8 cellular contexts compared by ENCODE assay signal in the genomic region with DNA sequence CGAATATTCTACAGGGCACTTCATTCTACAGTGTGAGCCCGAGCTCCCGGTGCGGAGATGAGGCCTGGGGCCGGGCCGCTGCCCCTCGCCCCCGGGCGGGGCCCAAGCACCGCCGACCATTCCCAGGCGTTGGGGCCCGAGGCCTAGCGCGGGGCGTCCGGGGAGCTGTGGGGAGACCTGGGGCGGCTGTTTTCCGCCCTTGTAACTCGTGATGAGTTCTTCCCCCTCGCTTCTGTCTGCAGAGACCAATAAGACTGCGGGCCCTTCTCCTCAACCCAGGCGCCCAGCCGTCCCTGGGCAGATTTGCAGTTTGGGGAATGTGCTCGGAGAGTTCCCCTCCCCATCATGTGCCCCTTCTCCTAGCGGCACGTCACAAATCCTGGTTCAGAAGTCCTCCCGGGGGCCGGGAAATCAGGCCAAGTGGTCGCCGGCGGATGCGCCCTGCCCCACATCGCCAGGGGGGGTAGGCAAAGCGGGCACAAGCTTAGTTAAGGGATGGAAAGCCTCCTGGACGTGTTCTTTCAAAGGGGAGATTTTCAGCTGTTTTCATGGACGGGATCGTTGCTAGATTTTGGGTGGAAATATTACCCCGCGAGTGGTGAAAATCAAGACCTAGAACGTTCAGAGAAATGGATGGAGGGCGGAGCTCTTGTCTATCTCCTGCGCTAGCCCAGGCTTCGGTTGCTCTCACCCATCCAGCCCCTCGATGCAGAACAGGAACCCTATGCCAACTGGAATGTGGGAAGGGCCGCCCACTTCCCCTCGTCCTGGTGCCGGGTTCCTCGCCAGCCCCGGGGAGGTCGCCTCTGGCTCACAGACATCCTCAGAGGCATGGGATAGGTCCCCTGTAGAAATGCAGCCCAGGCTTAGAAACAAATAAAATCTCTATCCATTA. TPM values are rescaled to one million over a fixed set of nuclear protein-coding genes. Genes with fewer than 3 reads are reported as not detected.
DNase-seq lines count a peak whose midpoint lies in the region; ATAC-seq and TF ChIP-seq lines count a peak whose summit lies in the region.

No MANE protein-coding gene starts in this region.

- ATAC-seq in GM18858 (IDR thresholded peaks at IDR 0.05; ENCODE audit: unreplicated experiment) (peak; percentile 2), HG03103 (IDR thresholded peaks at IDR 0.05; ENCODE audit: low read depth, unreplicated experiment) (peak; percentile 5)

- H3K27ac ChIP-seq in RWPE1 (peak overlapping the region; percentile 97), angular gyrus (ENCODE audit: low read depth, low read length) (peak overlapping the region; percentile 91), right atrium auricular region (peak overlapping the region; percentile 99 to 100)

- H3K4me3 ChIP-seq in right atrium auricular region = peak overlapping the region; percentile 68 to 71

- H3K36me3 Mint-ChIP-seq in progenitor cell of endocrine pancreas (ENCODE audit: insufficient read depth) = peaks cover 2% of the 10 kb centered on the region

- peaks cover 9% of the 10 kb centered on the region for H3K4me1 Mint-ChIP-seq in progenitor cell of endocrine pancreas (ENCODE audit: low read depth)

- peaks cover 3% of the 10 kb centered on the region for H3K9me3 Mint-ChIP-seq in progenitor cell of endocrine pancreas (ENCODE audit: low read depth)

- H3K27me3 ChIP-seq in right atrium auricular region = no peaks in the 10 kb centered on the region

- H3K36me3 ChIP-seq in right atrium auricular region = no peaks in the 10 kb centered on the region

- peaks cover 0 to 16% of the 10 kb centered on the region in 2 donors for H3K4me1 ChIP-seq in right atrium auricular region

- POLR2A ChIA-PET in RWPE1 (lab: Yijun Ruan, JAX; ENCODE audit: low non-redundant PET) = interaction anchor here (1.1 kb wide), 1 partner anchor 15 kb away, joined by 3 read pairs; no protein-coding TSS in a partner anchor

- peak overlapping the region; percentile 97 for H3K27ac Mint-ChIP-seq in progenitor cell of endocrine pancreas

- H3K27me3 Mint-ChIP-seq in progenitor cell of endocrine pancreas = no peaks in the 10 kb centered on the region

- peak; percentile 18 for DNase-seq in AG09319 (ENCODE audit: extremely low read depth, low read depth)
- DNase-seq in RWPE1 (ENCODE audit: low spot score) = no peak
- peak; percentile 73 for DNase-seq in right atrium auricular region (ENCODE audit: low spot score)
- DNase-seq in progenitor cell of endocrine pancreas (ENCODE audit: low spot score, unreplicated experiment) = peak; percentile 30
- DNase-seq in OCI-M1 (lab: John Stamatoyannopoulos, UW) = no peak

- CTCF ChIA-PET in RWPE1 (lab: Yijun Ruan, JAX) = interaction anchor here (0.6 kb wide), 5 partner anchors 8 to 800 kb away, joined by 3 to 5 read pairs (median 3); no protein-coding TSS in a partner anchor

- H3K9me3 ChIP-seq in right atrium auricular region = no peaks in the 10 kb centered on the region

- TF ChIP-seq CTCF in AG09319 (IDR thresholded peaks at IDR 0.05; ENCODE audit: low read depth, low read length) (no peak), RWPE1 (conservative IDR thresholded peaks at IDR 0.05; ENCODE audit: low read depth) (no peak), right atrium auricular region (IDR thresholded peaks at IDR 0.05) (no peak), progenitor cell of endocrine pancreas (IDR thresholded peaks at IDR 0.05; ENCODE audit: unreplicated experiment) (no peak)

- peak overlapping the region; percentile 79 for H3K4me3 Mint-ChIP-seq in progenitor cell of endocrine pancreas (ENCODE audit: low read depth)

RNA-seq across cellular contexts. Expression of a gene that starts 18.8 kb away (rescaled TPM):
- total RNA-seq in right atrium auricular region (1 to 10 TPM; 1.4 to 2.6 TPM), progenitor cell of endocrine pancreas (14.5 and 16.7 TPM in 2 replicates)

RNA-seq across cellular contexts. Expression of a gene that starts 47.3 kb away (rescaled TPM):
- total RNA-seq in right atrium auricular region (under 1 TPM; 0.47 to 0.48 TPM), progenitor cell of endocrine pancreas (4.3 and 4.6 TPM in 2 replicates)

Comparison
In these comparisons a context has a peak if more than half of its experiments do, and no peak if none do; other contexts are left out.
1. DNase-seq: peak in AG09319 (single experiment), right atrium auricular region (single experiment) and progenitor cell of endocrine pancreas (single experiment); none in RWPE1 (single experiment) and OCI-M1 (single experiment).
2. Peak in every context shown above with its lines, with median percentiles within 50 percentile points of each other: H3K27ac ChIP-seq.